21 cellular contexts compared by ENCODE assay signal in the genomic region with DNA sequence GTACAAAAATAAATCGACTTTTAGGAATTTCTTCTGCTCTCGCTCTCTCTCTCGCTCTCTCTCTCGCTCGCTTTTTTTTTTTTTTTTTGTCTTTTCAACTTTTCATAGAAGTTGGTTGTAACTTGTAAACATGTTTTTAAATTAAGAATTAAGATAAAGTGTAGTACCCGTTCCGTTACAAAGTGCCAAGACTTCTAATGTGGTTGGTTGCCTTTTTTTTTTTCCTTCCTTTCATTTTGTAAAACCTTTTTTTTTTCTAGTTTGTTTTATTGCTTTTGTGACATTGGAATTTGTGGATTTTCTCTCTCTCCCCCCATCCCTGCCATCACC. TPM values are rescaled to one million over a fixed set of nuclear protein-coding genes. Genes with fewer than 3 reads are reported as not detected.
DNase-seq lines count a peak whose midpoint lies in the region; ATAC-seq and TF ChIP-seq lines count a peak whose summit lies in the region.
"Had no signal": no experiment of that assay in that cellular context is flagged by ENCODE, and none has a peak within 500 bp of the region (broad histone marks: within the 10 kb centered on the region; RNA-seq: fewer than 3 reads in every experiment).

No MANE protein-coding gene starts in this region.

- POLR2A ChIA-PET in A673 (lab: Charles Lee; ENCODE audit: low non-redundant PET) (no interaction called here), T-cell (lab: Charles Lee) (no interaction called here)
- POLR2A ChIA-PET in CD4-positive, alpha-beta T cell (lab: Charles Lee), result no interaction called here

- TF ChIP-seq CTCF in A673 (conservative IDR thresholded peaks at IDR 0.05; ENCODE audit: low read depth, low read length), result no peak
- no peak for TF ChIP-seq CTCF in CD4-positive, alpha-beta T cell (IDR thresholded peaks at IDR 0.05)
- TF ChIP-seq CTCF in glutamatergic neuron (IDR thresholded peaks at IDR 0.05; ENCODE audit: partially characterized antibody, unreplicated experiment), result no peak

- peaks cover 10% of the 10 kb centered on the region for H3K36me3 ChIP-seq in A673 (ENCODE audit: insufficient read depth, low read length, poor library complexity, severe bottlenecking)
- H3K36me3 ChIP-seq: colonic mucosa, pancreas had no signal

- no peaks in the 10 kb centered on the region for H3K9me3 ChIP-seq in A673 (ENCODE audit: low read depth, low read length, poor library complexity, severe bottlenecking)
- no peaks in the 10 kb centered on the region for H3K9me3 ChIP-seq in CD4-positive, alpha-beta T cell (ENCODE audit: control insufficient read depth, low read length)
- H3K9me3 ChIP-seq: colonic mucosa, left lung, pancreas, thoracic aorta had no signal

- H3K36me3 Mint-ChIP-seq in CD4-positive, alpha-beta T cell (ENCODE audit: low read depth), result peaks cover 43% of the 10 kb centered on the region
- peaks cover 14% of the 10 kb centered on the region for H3K36me3 Mint-ChIP-seq in T-cell
- peaks cover 4% of the 10 kb centered on the region for H3K36me3 Mint-ChIP-seq in glutamatergic neuron (ENCODE audit: unreplicated experiment)

- no peaks in the 10 kb centered on the region for H3K27me3 Mint-ChIP-seq in CD4-positive, alpha-beta T cell
- H3K27me3 Mint-ChIP-seq in T-cell (no peaks in the 10 kb centered on the region), glutamatergic neuron (ENCODE audit: unreplicated experiment) (peaks cover 6% of the 10 kb centered on the region)
- H3K27me3 Mint-ChIP-seq: CD4-positive, alpha-beta memory T cell had no signal

- ATAC-seq in CD4-positive, alpha-beta T cell (ENCODE audit: poor library complexity), result no peak
- ATAC-seq in T-cell (replicated peaks in 1 of 4) (no peak), GM21619 (IDR thresholded peaks at IDR 0.05; ENCODE audit: unreplicated experiment) (no peak), GM18861 (IDR thresholded peaks at IDR 0.05; ENCODE audit: unreplicated experiment) (no peak), HG03460 (IDR thresholded peaks at IDR 0.05; ENCODE audit: unreplicated experiment) (no peak)
- ATAC-seq: HepG2, left lung, pancreas had no signal

- H3K4me3 ChIP-seq in A673 (ENCODE audit: low read depth, low read length, poor library complexity, severe bottlenecking), result no peak overlapping the region
- H3K4me3 ChIP-seq: colonic mucosa, left lung, pancreas, smooth muscle cell, thoracic aorta had no signal

- H3K27ac ChIP-seq in A673 (ENCODE audit: low read depth, low read length, poor library complexity, severe bottlenecking), result no peak overlapping the region
- no peak overlapping the region for H3K27ac ChIP-seq in CD4-positive, alpha-beta T cell (ENCODE audit: low read depth, low read length)
- H3K27ac ChIP-seq: colonic mucosa, left lung, pancreas, thoracic aorta had no signal

- H3K27me3 ChIP-seq in A673 (replicated peaks; ENCODE audit: insufficient read depth, low read depth, low read length, poor library complexity), result no peaks in the 10 kb centered on the region
- H3K27me3 ChIP-seq in CD4-positive, alpha-beta T cell (ENCODE audit: control insufficient read depth, insufficient read depth, low read length), result no peaks in the 10 kb centered on the region
- H3K27me3 ChIP-seq: colonic mucosa, left lung, pancreas had no signal

- H3K4me1 ChIP-seq in A673 (ENCODE audit: insufficient read depth, low read length, poor library complexity, severe bottlenecking), result no peaks in the 10 kb centered on the region

- intact Hi-C loops in A673 (cut with micrococcal nuclease; ENCODE audit: unreplicated experiment), result no loop called here
- intact Hi-C loops in CD4-positive, alpha-beta T cell (cut with DNase I, micrococcal nuclease), result no loop called here

- CTCF ChIA-PET in A673 (lab: Charles Lee) (no interaction called here), T-cell (lab: Charles Lee) (interaction anchor here in 1 of 2 donors (0.6 kb wide), 1 partner anchor 95 kb away, joined by 4 read pairs; no protein-coding TSS in a partner anchor)
- CTCF ChIA-PET in CD4-positive, alpha-beta T cell (lab: Charles Lee), result no interaction called here

- DNase-seq in A673 (ENCODE audit: low spot score), result no peak
- no peak for DNase-seq in CD4-positive, alpha-beta T cell
- DNase-seq in T-cell, result no peak
- no peak for DNase-seq in glutamatergic neuron
- DNase-seq: colonic mucosa, DMS79, HCEC 1CT, left lung, NCI-H1092, NCI-H187, NCI-H69, pancreas, T-helper 2 cell had no signal

- peak overlapping the region; percentile 92 for H3K27ac Mint-ChIP-seq in CD4-positive, alpha-beta T cell
- H3K27ac Mint-ChIP-seq in T-cell (peak overlapping the region; percentile 79 to 90), glutamatergic neuron (ENCODE audit: unreplicated experiment) (peak overlapping the region; percentile 79)

- BruUV-seq in A673 (replicated peaks; lab: Mats Ljungman, UMichigan), result TSS peak; percentile 38

- H3K4me3 Mint-ChIP-seq in CD4-positive, alpha-beta T cell, result peak overlapping the region; percentile 68
- peak overlapping the region in 2 of 3 donors; percentile 41 for H3K4me3 Mint-ChIP-seq in T-cell
- peak overlapping the region; percentile 63 for H3K4me3 Mint-ChIP-seq in glutamatergic neuron (ENCODE audit: unreplicated experiment)
- H3K4me3 Mint-ChIP-seq: nephron had no signal

- no peaks in the 10 kb centered on the region for H3K9me3 Mint-ChIP-seq in CD4-positive, alpha-beta T cell
- H3K9me3 Mint-ChIP-seq in T-cell (no peaks in the 10 kb centered on the region), glutamatergic neuron (ENCODE audit: unreplicated experiment) (peaks cover 13% of the 10 kb centered on the region)
- H3K9me3 Mint-ChIP-seq: CD4-positive, alpha-beta memory T cell; nephron had no signal

- H3K4me1 Mint-ChIP-seq in CD4-positive, alpha-beta T cell (ENCODE audit: low read depth), result peaks cover 24% of the 10 kb centered on the region
- H3K4me1 Mint-ChIP-seq in T-cell (peaks cover 24 to 28% (median 26%) of the 10 kb centered on the region in 3 donors), glutamatergic neuron (ENCODE audit: low read depth, unreplicated experiment) (peaks cover 19% of the 10 kb centered on the region)

RNA-seq across cellular contexts. Expression of gene ZBTB7A, which starts 20.4 kb away (rescaled TPM):
- 25.1 and 25.9 TPM in 2 replicates for total RNA-seq in A673 (2021)
- 10 to 100 TPM; 44.2 to 47.2 TPM for total RNA-seq in CD4-positive, alpha-beta T cell
- total RNA-seq in T-cell, result 10 to 100 TPM; 43.6 to 85.7 (median 81.8) TPM
- total RNA-seq in glutamatergic neuron (ENCODE audit: unreplicated experiment), result 21.8 TPM

RNA-seq across cellular contexts. Expression of gene PIAS4, which starts 38.8 kb away (rescaled TPM):
- total RNA-seq in A673 (2021) (48.1 and 59.1 TPM in 2 replicates), T-cell (10 to 100 TPM; 21.8 to 42.6 (median 31.4) TPM), glutamatergic neuron (ENCODE audit: unreplicated experiment) (95.8 TPM)
- total RNA-seq in CD4-positive, alpha-beta T cell, result 10 to 100 TPM; 14.5 to 16.5 TPM
